In the genomic region with DNA sequence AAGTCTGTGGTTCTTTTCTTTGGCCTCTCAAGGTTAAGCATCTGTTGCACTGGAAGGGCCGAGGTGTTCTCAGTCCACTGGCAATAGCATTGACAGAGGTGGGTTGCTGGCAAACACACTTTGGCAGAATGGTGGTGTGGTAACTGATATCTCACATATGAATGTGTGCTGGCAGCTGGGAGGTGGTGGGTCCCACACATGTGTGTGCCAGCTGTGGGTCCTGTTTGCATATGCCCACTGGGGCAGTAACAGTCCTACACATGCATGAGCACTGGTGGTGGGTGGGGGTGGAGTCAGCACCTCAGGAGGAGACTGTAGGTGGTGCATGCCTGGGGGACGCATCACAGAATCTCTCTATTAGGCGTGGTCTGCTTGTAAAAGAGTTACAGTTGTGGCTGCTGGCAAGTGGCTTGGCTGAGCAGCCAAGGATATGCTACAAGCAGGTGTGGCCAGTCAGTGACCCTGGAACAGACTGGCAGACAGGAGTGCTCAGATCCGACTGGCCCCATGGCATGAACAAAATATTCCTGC, we compare ENCODE assay signal across 25 cellular contexts.
DNase-seq lines count a peak whose midpoint lies in the region; ATAC-seq, FAIRE-seq and TF ChIP-seq lines count a peak whose summit lies in the region.
"Had no signal": no experiment of that assay in that cellular context is flagged by ENCODE, and none has a peak within 500 bp of the region (broad histone marks: within the 10 kb centered on the region; RNA-seq: fewer than 3 reads in every experiment).

No MANE protein-coding gene starts in this region.

- H3K4me3 ChIP-seq in H7 (ENCODE audit: insufficient read depth, low read depth, low read length): no peak overlapping the region
- no peak overlapping the region for H3K4me3 ChIP-seq in kidney (ENCODE audit: low read length in 2 of 2)
- no peak overlapping the region for H3K4me3 ChIP-seq in prostate gland
- H3K4me3 ChIP-seq: BLaER1, Peyer's patch had no signal

- H3K36me3 ChIP-seq in H7 (replicated peaks; ENCODE audit: control insufficient read depth, insufficient read depth, low read length): no peaks in the 10 kb centered on the region
- H3K36me3 ChIP-seq in kidney (ENCODE audit: control insufficient read depth in 1 of 2, insufficient read depth in 2 of 2, low read length in 2 of 2): no peaks in the 10 kb centered on the region
- H3K36me3 ChIP-seq in prostate gland: no peaks in the 10 kb centered on the region
- H3K36me3 ChIP-seq: BLaER1, Peyer's patch had no signal

- no peaks in the 10 kb centered on the region for H3K27me3 Mint-ChIP-seq in WTC11 (ENCODE audit: low read depth)
- H3K27me3 Mint-ChIP-seq: IgD-negative memory B cell had no signal

- intact Hi-C loops in kidney (cut with DNase I) (no loop called here), sciatic nerve (cut with DNase I) (no loop called here), prostate gland (cut with DNase I) (no loop called here)

- no peak overlapping the region for H3K27ac ChIP-seq in kidney (ENCODE audit: low read depth in 2 of 2, low read length in 2 of 2)
- H3K27ac ChIP-seq in prostate gland: no peak overlapping the region
- H3K27ac ChIP-seq: BLaER1, Peyer's patch had no signal

- H3K4me1 Mint-ChIP-seq in WTC11: peaks cover 6% of the 10 kb centered on the region
- H3K4me1 Mint-ChIP-seq: IgD-negative memory B cell had no signal

- ATAC-seq in WTC11 (peak; percentile 46; the same call in 1 of the 2 replicates), sciatic nerve (peak; percentile 30), GM18870 (IDR thresholded peaks at IDR 0.05; ENCODE audit: unreplicated experiment) (no peak)
- ATAC-seq: CD8-positive, alpha-beta T cell; SK-N-SH treated with all-trans-retinoic acid at 6 μM for 48 hours had no signal

- CTCF ChIA-PET in WTC11 (lab: Charles Lee): no interaction called here

- H3K27ac Mint-ChIP-seq in WTC11: no peak overlapping the region
- H3K27ac Mint-ChIP-seq: CD8-positive, alpha-beta T cell; IgD-negative memory B cell had no signal

- POLR2A ChIA-PET in WTC11 (lab: Charles Lee): no interaction called here

- no peaks in the 10 kb centered on the region for H3K9me3 Mint-ChIP-seq in WTC11

- peak; percentile 0 for DNase-seq in H7
- DNase-seq in WTC11 (ENCODE audit: low spot score): no peak
- DNase-seq in kidney: peak; percentile 13
- DNase-seq in sciatic nerve (ENCODE audit: low spot score): no peak
- no peak for DNase-seq in NCI-H1417 (lab: John Stamatoyannopoulos, UW)
- no peak for DNase-seq in prostate gland (ENCODE audit: low spot score)
- no peak for DNase-seq in activated CD8-positive, alpha-beta memory T cell treated with anti-CD3 and anti-CD28 coated beads for 24 hours
- DNase-seq: Calu3; CD8-positive, alpha-beta T cell; HCEC 1CT; Karpas-422; NCI-H1048; NCI-H1436 treated with DMSO at 0.1 percent for 48 hours; NCI-H2081; NCI-H2171 treated with DMSO at 0.1 percent for 48 hours; NCI-H446; Peyer's patch; SIG-M5 had no signal

- H3K36me3 Mint-ChIP-seq in WTC11: no peaks in the 10 kb centered on the region
- H3K36me3 Mint-ChIP-seq: CD8-positive, alpha-beta T cell had no signal

- TF ChIP-seq POLR2A in prostate gland (IDR thresholded peaks at IDR 0.05): no peak

- no peak overlapping the region for H3K9ac ChIP-seq in kidney (ENCODE audit: low read length in 2 of 2)
- H3K9ac ChIP-seq: BLaER1 had no signal

- H3K4me1 ChIP-seq in kidney (ENCODE audit: control insufficient read depth in 1 of 2, insufficient read depth in 1 of 2, low read depth in 1 of 2, low read length in 2 of 2) (no peaks in the 10 kb centered on the region), prostate gland (replicated peaks) (no peaks in the 10 kb centered on the region)
- H3K4me1 ChIP-seq: BLaER1, Peyer's patch had no signal

- TF ChIP-seq CTCF in WTC11 (IDR thresholded peaks at IDR 0.05) (no peak), kidney (IDR thresholded peaks at IDR 0.05; ENCODE audit: borderline replicate concordance, extremely low read depth, insufficient read depth) (no peak), prostate gland (IDR thresholded peaks at IDR 0.05) (no peak)

- WGBS in prostate gland: 52% methylated on average over 4 of the region's 4 CpGs

- no peaks in the 10 kb centered on the region for H3K9me3 ChIP-seq in kidney (ENCODE audit: control insufficient read depth in 1 of 2, low read length in 2 of 2)
- H3K9me3 ChIP-seq in prostate gland: no peaks in the 10 kb centered on the region
- H3K9me3 ChIP-seq: BLaER1, Peyer's patch had no signal

- H3K4me3 Mint-ChIP-seq in WTC11: no peak overlapping the region
- H3K4me3 Mint-ChIP-seq: CD8-positive, alpha-beta T cell; IgD-negative memory B cell had no signal

- no peak for FAIRE-seq in kidney (lab: Jason Lieb, UNC)
- FAIRE-seq: A204.1, GM12891, GM18507 had no signal

- H3K27me3 ChIP-seq in H7 (ENCODE audit: control insufficient read depth, insufficient read depth, low read length) (no peaks in the 10 kb centered on the region; the same call in 1 of the 2 replicates), prostate gland (replicated peaks; ENCODE audit: insufficient read depth) (no peaks in the 10 kb centered on the region)
- H3K27me3 ChIP-seq: BLaER1, Peyer's patch had no signal

TF ChIP-seq in WTC11, 78 proteins besides CTCF, POLR2A, EP300 and RAD21 (continues in another document):
- TF ChIP-seq, protein P1, sequence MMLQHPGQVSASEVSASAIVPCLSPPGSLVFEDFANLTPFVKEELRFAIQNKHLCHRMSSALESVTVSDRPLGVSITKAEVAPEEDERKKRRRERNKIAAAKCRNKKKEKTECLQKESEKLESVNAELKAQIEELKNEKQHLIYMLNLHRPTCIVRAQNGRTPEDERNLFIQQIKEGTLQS (CRISPR knock-in tag; conservative IDR thresholded peaks at IDR 0.05): no peak
- TF ChIP-seq, protein P2, sequence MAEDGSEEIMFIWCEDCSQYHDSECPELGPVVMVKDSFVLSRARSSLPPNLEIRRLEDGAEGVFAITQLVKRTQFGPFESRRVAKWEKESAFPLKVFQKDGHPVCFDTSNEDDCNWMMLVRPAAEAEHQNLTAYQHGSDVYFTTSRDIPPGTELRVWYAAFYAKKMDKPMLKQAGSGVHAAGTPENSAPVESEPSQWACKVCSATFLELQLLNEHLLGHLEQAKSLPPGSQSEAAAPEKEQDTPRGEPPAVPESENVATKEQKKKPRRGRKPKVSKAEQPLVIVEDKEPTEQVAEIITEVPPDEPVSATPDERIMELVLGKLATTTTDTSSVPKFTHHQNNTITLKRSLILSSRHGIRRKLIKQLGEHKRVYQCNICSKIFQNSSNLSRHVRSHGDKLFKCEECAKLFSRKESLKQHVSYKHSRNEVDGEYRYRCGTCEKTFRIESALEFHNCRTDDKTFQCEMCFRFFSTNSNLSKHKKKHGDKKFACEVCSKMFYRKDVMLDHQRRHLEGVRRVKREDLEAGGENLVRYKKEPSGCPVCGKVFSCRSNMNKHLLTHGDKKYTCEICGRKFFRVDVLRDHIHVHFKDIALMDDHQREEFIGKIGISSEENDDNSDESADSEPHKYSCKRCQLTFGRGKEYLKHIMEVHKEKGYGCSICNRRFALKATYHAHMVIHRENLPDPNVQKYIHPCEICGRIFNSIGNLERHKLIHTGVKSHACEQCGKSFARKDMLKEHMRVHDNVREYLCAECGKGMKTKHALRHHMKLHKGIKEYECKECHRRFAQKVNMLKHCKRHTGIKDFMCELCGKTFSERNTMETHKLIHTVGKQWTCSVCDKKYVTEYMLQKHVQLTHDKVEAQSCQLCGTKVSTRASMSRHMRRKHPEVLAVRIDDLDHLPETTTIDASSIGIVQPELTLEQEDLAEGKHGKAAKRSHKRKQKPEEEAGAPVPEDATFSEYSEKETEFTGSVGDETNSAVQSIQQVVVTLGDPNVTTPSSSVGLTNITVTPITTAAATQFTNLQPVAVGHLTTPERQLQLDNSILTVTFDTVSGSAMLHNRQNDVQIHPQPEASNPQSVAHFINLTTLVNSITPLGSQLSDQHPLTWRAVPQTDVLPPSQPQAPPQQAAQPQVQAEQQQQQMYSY (CRISPR knock-in tag; IDR thresholded peaks at IDR 0.05): no peak
- TF ChIP-seq, protein P3, sequence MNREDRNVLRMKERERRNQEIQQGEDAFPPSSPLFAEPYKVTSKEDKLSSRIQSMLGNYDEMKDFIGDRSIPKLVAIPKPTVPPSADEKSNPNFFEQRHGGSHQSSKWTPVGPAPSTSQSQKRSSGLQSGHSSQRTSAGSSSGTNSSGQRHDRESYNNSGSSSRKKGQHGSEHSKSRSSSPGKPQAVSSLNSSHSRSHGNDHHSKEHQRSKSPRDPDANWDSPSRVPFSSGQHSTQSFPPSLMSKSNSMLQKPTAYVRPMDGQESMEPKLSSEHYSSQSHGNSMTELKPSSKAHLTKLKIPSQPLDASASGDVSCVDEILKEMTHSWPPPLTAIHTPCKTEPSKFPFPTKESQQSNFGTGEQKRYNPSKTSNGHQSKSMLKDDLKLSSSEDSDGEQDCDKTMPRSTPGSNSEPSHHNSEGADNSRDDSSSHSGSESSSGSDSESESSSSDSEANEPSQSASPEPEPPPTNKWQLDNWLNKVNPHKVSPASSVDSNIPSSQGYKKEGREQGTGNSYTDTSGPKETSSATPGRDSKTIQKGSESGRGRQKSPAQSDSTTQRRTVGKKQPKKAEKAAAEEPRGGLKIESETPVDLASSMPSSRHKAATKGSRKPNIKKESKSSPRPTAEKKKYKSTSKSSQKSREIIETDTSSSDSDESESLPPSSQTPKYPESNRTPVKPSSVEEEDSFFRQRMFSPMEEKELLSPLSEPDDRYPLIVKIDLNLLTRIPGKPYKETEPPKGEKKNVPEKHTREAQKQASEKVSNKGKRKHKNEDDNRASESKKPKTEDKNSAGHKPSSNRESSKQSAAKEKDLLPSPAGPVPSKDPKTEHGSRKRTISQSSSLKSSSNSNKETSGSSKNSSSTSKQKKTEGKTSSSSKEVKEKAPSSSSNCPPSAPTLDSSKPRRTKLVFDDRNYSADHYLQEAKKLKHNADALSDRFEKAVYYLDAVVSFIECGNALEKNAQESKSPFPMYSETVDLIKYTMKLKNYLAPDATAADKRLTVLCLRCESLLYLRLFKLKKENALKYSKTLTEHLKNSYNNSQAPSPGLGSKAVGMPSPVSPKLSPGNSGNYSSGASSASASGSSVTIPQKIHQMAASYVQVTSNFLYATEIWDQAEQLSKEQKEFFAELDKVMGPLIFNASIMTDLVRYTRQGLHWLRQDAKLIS (CRISPR knock-in tag; IDR thresholded peaks at IDR 0.05; ENCODE audit: borderline replicate concordance): no peak
- TF ChIP-seq, protein P4, sequence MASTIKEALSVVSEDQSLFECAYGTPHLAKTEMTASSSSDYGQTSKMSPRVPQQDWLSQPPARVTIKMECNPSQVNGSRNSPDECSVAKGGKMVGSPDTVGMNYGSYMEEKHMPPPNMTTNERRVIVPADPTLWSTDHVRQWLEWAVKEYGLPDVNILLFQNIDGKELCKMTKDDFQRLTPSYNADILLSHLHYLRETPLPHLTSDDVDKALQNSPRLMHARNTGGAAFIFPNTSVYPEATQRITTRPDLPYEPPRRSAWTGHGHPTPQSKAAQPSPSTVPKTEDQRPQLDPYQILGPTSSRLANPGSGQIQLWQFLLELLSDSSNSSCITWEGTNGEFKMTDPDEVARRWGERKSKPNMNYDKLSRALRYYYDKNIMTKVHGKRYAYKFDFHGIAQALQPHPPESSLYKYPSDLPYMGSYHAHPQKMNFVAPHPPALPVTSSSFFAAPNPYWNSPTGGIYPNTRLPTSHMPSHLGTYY (CRISPR knock-in tag; IDR thresholded peaks at IDR 0.05): no peak
- TF ChIP-seq ZNF263 (CRISPR knock-in tag; IDR thresholded peaks at IDR 0.05; ENCODE audit: low read depth) (no peak), IRF2 (CRISPR knock-in tag; IDR thresholded peaks at IDR 0.05; ENCODE audit: borderline replicate concordance, low read depth) (no peak)

Comparison
In these comparisons a context has a peak if more than half of its experiments do, and no peak if none do; other contexts are left out.
1. DNase-seq: peak in H7 (single experiment) and kidney (single experiment); none in WTC11 (single experiment), sciatic nerve (single experiment), NCI-H1417 (0 of 3), prostate gland (single experiment) and activated CD8-positive, alpha-beta memory T cell treated with anti-CD3 and anti-CD28 coated beads for 24 hours (single experiment).